8 cellular contexts compared by ENCODE assay signal in genomic region chr12:132143328-132144071, GRCh38. TPM values are rescaled to one million over a fixed set of nuclear protein-coding genes. Genes with fewer than 3 reads are reported as not detected.
A peak's percentile ranks its signal among the peaks of the same experiment; 100 is the strongest.
DNase-seq lines count a peak whose midpoint lies in the region; ATAC-seq lines count a peak whose summit lies in the region.

No MANE protein-coding gene starts in this region.

- peaks cover 21% of the 10 kb centered on the region for H3K4me1 ChIP-seq in CD8-positive, alpha-beta memory T cell (ENCODE audit: insufficient read depth, low read length)

- H3K27me3 Mint-ChIP-seq in CD8-positive, alpha-beta memory T cell, result peaks cover 0 to 4% of the 10 kb centered on the region in 2 donors
- no peaks in the 10 kb centered on the region for H3K27me3 Mint-ChIP-seq in activated naive CD4-positive, alpha-beta T cell treated with anti-CD3 and anti-CD28 coated beads, Interleukin-2, amount 50 U/mL, for 24 hours
- H3K27me3 Mint-ChIP-seq in immature natural killer cell (ENCODE audit: low read depth in 3 of 3), result peaks cover 3 to 20% (median 10%) of the 10 kb centered on the region in 3 donors

- peak in 3 of 5 donors; percentile 20 to 60 (median 27) for DNase-seq in CD8-positive, alpha-beta memory T cell
- no peak for DNase-seq in immature natural killer cell
- no peak for DNase-seq in stimulated activated naive CD8-positive, alpha-beta T cell treated with anti-CD3 and anti-CD28 coated beads, Interleukin-15, Interleukin-2, amounts not matched to agents 100 U/mL and 50 U/mL, for 24 hours
- DNase-seq in RPMI8226, result no peak
- DNase-seq in NCI-H187 (lab: John Stamatoyannopoulos, UW), result no peak

- H3K4me1 Mint-ChIP-seq in CD8-positive, alpha-beta memory T cell, result peaks cover 23 to 40% (median 30%) of the 10 kb centered on the region in 3 donors
- peaks cover 33% of the 10 kb centered on the region for H3K4me1 Mint-ChIP-seq in activated naive CD4-positive, alpha-beta T cell treated with anti-CD3 and anti-CD28 coated beads, Interleukin-2, amount 50 U/mL, for 24 hours
- peaks cover 29 to 34% of the 10 kb centered on the region in 2 donors for H3K4me1 Mint-ChIP-seq in immature natural killer cell

- H3K4me3 ChIP-seq in CD8-positive, alpha-beta memory T cell (ENCODE audit: low read length), result peak overlapping the region; percentile 61

- H3K27ac Mint-ChIP-seq in CD8-positive, alpha-beta memory T cell, result peak overlapping the region; percentile 70 to 92 (median 86)
- peak overlapping the region; percentile 94 for H3K27ac Mint-ChIP-seq in activated naive CD4-positive, alpha-beta T cell treated with anti-CD3 and anti-CD28 coated beads, Interleukin-2, amount 50 U/mL, for 24 hours
- peak overlapping the region; percentile 29 to 91 (median 71) for H3K27ac Mint-ChIP-seq in immature natural killer cell

- peak overlapping the region; percentile 76 to 92 (median 83) for H3K4me3 Mint-ChIP-seq in CD8-positive, alpha-beta memory T cell
- H3K4me3 Mint-ChIP-seq in activated naive CD4-positive, alpha-beta T cell treated with anti-CD3 and anti-CD28 coated beads, Interleukin-2, amount 50 U/mL, for 24 hours, result peak overlapping the region; percentile 96
- peak overlapping the region; percentile 77 to 86 (median 83) for H3K4me3 Mint-ChIP-seq in immature natural killer cell

- H3K36me3 ChIP-seq in CD8-positive, alpha-beta memory T cell (ENCODE audit: insufficient read depth, low read length), result peaks cover 32% of the 10 kb centered on the region

- POLR2A ChIA-PET in CD8-positive, alpha-beta memory T cell (lab: Charles Lee), result no interaction called here

- H3K36me3 Mint-ChIP-seq in CD8-positive, alpha-beta memory T cell, result peaks cover 0 to 56% (median 2%) of the 10 kb centered on the region in 3 donors
- peaks cover 6% of the 10 kb centered on the region for H3K36me3 Mint-ChIP-seq in activated naive CD4-positive, alpha-beta T cell treated with anti-CD3 and anti-CD28 coated beads, Interleukin-2, amount 50 U/mL, for 24 hours
- peaks cover 0 to 6% (median 5%) of the 10 kb centered on the region in 3 donors for H3K36me3 Mint-ChIP-seq in immature natural killer cell

- CTCF ChIA-PET in CD8-positive, alpha-beta memory T cell (lab: Charles Lee), result interaction anchor here (1.2 kb wide), 1 partner anchor 10 kb away, joined by 3 read pairs; no protein-coding TSS in a partner anchor

- no peaks in the 10 kb centered on the region for H3K9me3 Mint-ChIP-seq in CD8-positive, alpha-beta memory T cell
- H3K9me3 Mint-ChIP-seq in activated naive CD4-positive, alpha-beta T cell treated with anti-CD3 and anti-CD28 coated beads, Interleukin-2, amount 50 U/mL, for 24 hours, result no peaks in the 10 kb centered on the region
- H3K9me3 Mint-ChIP-seq in immature natural killer cell, result no peaks in the 10 kb centered on the region

- peak overlapping the region; percentile 82 for H3K27ac ChIP-seq in CD8-positive, alpha-beta memory T cell (ENCODE audit: low read depth, low read length)

- no peaks in the 10 kb centered on the region for H3K9me3 ChIP-seq in CD8-positive, alpha-beta memory T cell (ENCODE audit: low read length)

- peak; percentile 18 for ATAC-seq in GM21367 (IDR thresholded peaks at IDR 0.05; ENCODE audit: unreplicated experiment)
- peak; percentile 28 for ATAC-seq in HG03571 (IDR thresholded peaks at IDR 0.05; ENCODE audit: unreplicated experiment)
- peak; percentile 26 for ATAC-seq in stimulated activated naive CD8-positive, alpha-beta T cell treated with anti-CD3 and anti-CD28 coated beads, Interleukin-15, Interleukin-2, amounts not matched to agents 100 U/mL and 50 U/mL, for 24 hours

- H3K27me3 ChIP-seq in CD8-positive, alpha-beta memory T cell (ENCODE audit: insufficient read depth, low read length, poor library complexity, severe bottlenecking), result no peaks in the 10 kb centered on the region

RNA-seq across cellular contexts. Expression of gene DDX51, which starts 0.6 kb away (rescaled TPM):
- 10 to 100 TPM; 35.2 to 36.4 TPM for total RNA-seq in CD8-positive, alpha-beta memory T cell
- polyA plus RNA-seq in CD8-positive, alpha-beta memory T cell, result 14.1 TPM
- polyA plus RNA-seq in immature natural killer cell, result 1 to 10 TPM; 2.9 to 6.3 (median 5.0) TPM

RNA-seq across cellular contexts. Expression of gene NOC4L, which starts 0.8 kb away (rescaled TPM):
- total RNA-seq in CD8-positive, alpha-beta memory T cell, result 10 to 100 TPM; 55.7 to 56.0 TPM
- 25.1 TPM for polyA plus RNA-seq in CD8-positive, alpha-beta memory T cell
- polyA plus RNA-seq in immature natural killer cell, result 10 to 100 TPM; 16.4 to 28.5 (median 17.2) TPM

Comparison
In these comparisons a context has a peak if more than half of its experiments do, and no peak if none do; other contexts are left out.
1. DNase-seq: peak in CD8-positive, alpha-beta memory T cell (3 of 5); none in immature natural killer cell (0 of 3), stimulated activated naive CD8-positive, alpha-beta T cell treated with anti-CD3 and anti-CD28 coated beads, Interleukin-15, Interleukin-2, amounts not matched to agents 100 U/mL and 50 U/mL, for 24 hours (single experiment), RPMI8226 (single experiment) and NCI-H187 (0 of 2).
2. Peak in every context shown above with its lines, with median percentiles within 50 percentile points of each other: H3K27ac Mint-ChIP-seq, H3K4me3 Mint-ChIP-seq and ATAC-seq.